22 cellular contexts compared by ENCODE assay signal in genomic region chr11:78667462-78667861, GRCh38.
"Had no signal": no experiment of that assay in that cellular context is flagged by ENCODE, and none has a peak within 500 bp of the region (broad histone marks: within the 10 kb centered on the region; RNA-seq: fewer than 3 reads in every experiment).

No MANE protein-coding gene starts in this region.

- H3K27ac ChIP-seq: hepatocyte, neutrophil, right atrium auricular region, sigmoid colon, stomach, thoracic aorta had no signal

- H3K4me3 ChIP-seq: dorsolateral prefrontal cortex, hepatocyte, lung, right atrium auricular region, sigmoid colon, stomach, thoracic aorta had no signal

- DNase-seq: cortex of kidney; dorsolateral prefrontal cortex; effector CD8-positive, alpha-beta T cell; foreskin melanocyte; kidney; left cardiac atrium; left ventricle myocardium superior; mesenchymal stem cell; naive B cell; small intestine; stimulated activated CD4-positive, alpha-beta T cell treated with anti-CD3 and anti-CD28 coated beads, Interleukin-12 subunit alpha, Interleukin-12 subunit beta, amount 100 ng/mL, for 4 hours; stimulated activated naive CD4-positive, alpha-beta T cell; stomach; substantia nigra; trophoblast cell had no signal

- H3K4me1 ChIP-seq: right atrium auricular region, sigmoid colon, stomach had no signal

- H3K4me1 Mint-ChIP-seq: naive B cell had no signal

- H3K4me3 Mint-ChIP-seq: naive B cell, nephron had no signal

- H3K9me3 ChIP-seq: neutrophil, right atrium auricular region, sigmoid colon, stomach, thoracic aorta had no signal

- H3K9me3 Mint-ChIP-seq: naive B cell, nephron had no signal

- H3K4me2 ChIP-seq: hepatocyte had no signal

- H3K36me3 Mint-ChIP-seq: naive B cell had no signal

- H3K36me3 ChIP-seq: neutrophil, right atrium auricular region had no signal

- H2AFZ ChIP-seq: hepatocyte had no signal

- H3K27me3 ChIP-seq: dorsolateral prefrontal cortex, hepatocyte, neutrophil, right atrium auricular region, sigmoid colon, stomach had no signal

- ATAC-seq: left ventricle myocardium superior had no signal

- FAIRE-seq: kidney, small intestine had no signal
